1 cellular context compared by ENCODE assay signal in genomic region chr2:159098374-159098773, GRCh38.
TF ChIP-seq lines count a peak whose summit lies in the region.

No MANE protein-coding gene starts in this region.

TF ChIP-seq in HEK293, 187 proteins besides CTCF, POLR2A, EP300 and RAD21 (continued from another document):
- no peak for TF ChIP-seq ZNF341 (tag by site-specific recombination; IDR thresholded peaks at IDR 0.05; ENCODE audit: low read depth)
- no peak; the same call in 1 of the 2 replicates for TF ChIP-seq ZNF843 (tag by site-specific recombination; IDR thresholded peaks at IDR 0.05)
- TF ChIP-seq ZNF626 (tag by site-specific recombination; IDR thresholded peaks at IDR 0.05): no peak
- TF ChIP-seq ZEB2 (tag by site-specific recombination; IDR thresholded peaks at IDR 0.05): peak; percentile 57; the same call in 1 of the 2 replicates
- TF ChIP-seq ZSCAN16 (tag by site-specific recombination; IDR thresholded peaks at IDR 0.05): no peak
- TF ChIP-seq ZNF560 (tag by site-specific recombination; IDR thresholded peaks at IDR 0.05; ENCODE audit: borderline replicate concordance): no peak
- TF ChIP-seq ZNF692 (tag by site-specific recombination; IDR thresholded peaks at IDR 0.05): 0 out of 2 replicates have a peak, but pooled peaks have one; percentile 30
- TF ChIP-seq ZNF112 (tag by site-specific recombination; IDR thresholded peaks at IDR 0.05): no peak
- TF ChIP-seq ZNF48 (tag by site-specific recombination; IDR thresholded peaks at IDR 0.05): no peak
- 0 out of 2 replicates have a peak, but pooled peaks have one; percentile 10 for TF ChIP-seq SP7 (tag by site-specific recombination; IDR thresholded peaks at IDR 0.05)
- TF ChIP-seq ZNF624 (tag by site-specific recombination; IDR thresholded peaks at IDR 0.05): no peak
- TF ChIP-seq ZNF202 (tag by site-specific recombination; IDR thresholded peaks at IDR 0.05; ENCODE audit: borderline replicate concordance): no peak
- TF ChIP-seq PRDM6 (tag by site-specific recombination; IDR thresholded peaks at IDR 0.05): peak; percentile 42; the same call in 1 of the 2 replicates
- TF ChIP-seq ZFHX2 (tag by site-specific recombination; conservative IDR thresholded peaks at IDR 0.05): no peak
- no peak for TF ChIP-seq ZBTB26 (tag by site-specific recombination; optimal IDR thresholded peaks at IDR 0.05)
- peak; percentile 67 for TF ChIP-seq ZNF629 (tag by site-specific recombination; IDR thresholded peaks at IDR 0.05)
- no peak for TF ChIP-seq ZNF16 (tag by site-specific recombination; IDR thresholded peaks at IDR 0.05; ENCODE audit: low read depth)
- TF ChIP-seq PRDM10 (tag by site-specific recombination; IDR thresholded peaks at IDR 0.05): peak; percentile 58
- TF ChIP-seq ELK4 (IDR thresholded peaks at IDR 0.05; ENCODE audit: borderline replicate concordance, low read depth, low read length): no peak
- no peak for TF ChIP-seq ZXDB (tag by site-specific recombination; IDR thresholded peaks at IDR 0.05)
- TF ChIP-seq ZBTB10 (tag by site-specific recombination; IDR thresholded peaks at IDR 0.05): no peak
- TF ChIP-seq ZNF394 (tag by site-specific recombination; IDR thresholded peaks at IDR 0.05; ENCODE audit: borderline replicate concordance): no peak
- TF ChIP-seq KLF8 (tag by site-specific recombination; IDR thresholded peaks at IDR 0.05): 0 out of 2 replicates have a peak, but pooled peaks have one; percentile 20
- peak; percentile 33; the same call in 1 of the 2 replicates for TF ChIP-seq PRDM4 (tag by site-specific recombination; IDR thresholded peaks at IDR 0.05)
- no peak for TF ChIP-seq GLIS1 (tag by site-specific recombination; IDR thresholded peaks at IDR 0.05)
- TF ChIP-seq ZNF280D (tag by site-specific recombination; IDR thresholded peaks at IDR 0.05): no peak
